In the genomic region with DNA sequence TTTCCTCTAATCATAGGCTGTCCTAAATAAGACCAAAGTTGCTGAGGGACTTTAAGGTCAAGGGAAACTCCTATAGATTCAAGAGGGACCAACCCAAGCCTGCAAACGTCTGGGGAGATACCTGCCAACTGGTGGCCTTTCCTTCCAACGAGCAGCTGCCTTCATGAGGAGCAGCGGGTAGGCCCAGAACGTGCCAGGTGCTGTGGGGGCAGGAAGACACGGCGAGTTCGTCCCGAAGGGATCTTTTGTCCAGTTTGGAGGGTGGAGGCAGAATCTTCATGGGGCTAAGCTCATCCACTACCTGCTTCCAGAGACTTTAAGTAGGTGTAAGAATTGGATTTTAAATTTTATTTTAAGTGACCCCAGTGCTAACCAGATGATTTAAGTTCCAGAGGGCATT, we compare ENCODE assay signal across 27 cellular contexts. TPM values are rescaled to one million over a fixed set of nuclear protein-coding genes. Genes with fewer than 3 reads are reported as not detected.
DNase-seq lines count a peak whose midpoint lies in the region; ATAC-seq and TF ChIP-seq lines count a peak whose summit lies in the region.
"Had no signal": no experiment of that assay in that cellular context is flagged by ENCODE, and none has a peak within 500 bp of the region (broad histone marks: within the 10 kb centered on the region; RNA-seq: fewer than 3 reads in every experiment).

No MANE protein-coding gene starts in this region.

- H3K79me2 ChIP-seq in osteoblast (ENCODE audit: insufficient read depth, low read length): no peaks in the 10 kb centered on the region

- no peak overlapping the region for H2AFZ ChIP-seq in osteoblast (ENCODE audit: low read length)

- no peaks in the 10 kb centered on the region for H3K27me3 ChIP-seq in osteoblast (ENCODE audit: insufficient read depth, low read length)
- no peaks in the 10 kb centered on the region for H3K27me3 ChIP-seq in upper lobe of right lung
- H3K27me3 ChIP-seq: BE2C, BLaER1 had no signal

- no peak overlapping the region for H3K4me2 ChIP-seq in osteoblast (ENCODE audit: insufficient read depth, low read length)
- H3K4me2 ChIP-seq: BLaER1 had no signal

- H3K4me3 ChIP-seq in osteoblast (ENCODE audit: insufficient read depth, low read length): no peak overlapping the region
- no peak overlapping the region for H3K4me3 ChIP-seq in upper lobe of right lung
- H3K4me3 ChIP-seq: BLaER1, GM12878 had no signal

- CTCF ChIA-PET in activated naive CD4-positive, alpha-beta T cell treated with anti-CD3 and anti-CD28 coated beads for 36 hours (lab: Charles Lee): interaction anchor here (0.5 to 3.1 kb wide), 4 partner anchors 9 to 58 kb away, joined by 3 to 12 read pairs (median 6); no protein-coding TSS in a partner anchor

- H3K9me3 Mint-ChIP-seq in activated naive CD4-positive, alpha-beta T cell treated with anti-CD3 and anti-CD28 coated beads for 36 hours: peaks cover 2% of the 10 kb centered on the region
- peaks cover 7 to 12% of the 10 kb centered on the region in 2 donors for H3K9me3 Mint-ChIP-seq in activated naive CD4-positive, alpha-beta T cell treated with anti-CD3 and anti-CD28 coated beads, Interleukin-2, amount 50 U/mL, for 72 hours
- H3K9me3 Mint-ChIP-seq: CD14-positive monocyte; CD4-positive, alpha-beta memory T cell; CD4-positive, CD25-positive, alpha-beta regulatory T cell; CD8-positive, alpha-beta memory T cell had no signal

- no peak overlapping the region for H3K4me3 Mint-ChIP-seq in activated naive CD4-positive, alpha-beta T cell treated with anti-CD3 and anti-CD28 coated beads for 36 hours
- H3K4me3 Mint-ChIP-seq: CD14-positive monocyte; CD4-positive, alpha-beta memory T cell; CD4-positive, CD25-positive, alpha-beta regulatory T cell; CD8-positive, alpha-beta memory T cell had no signal

- no peak for ATAC-seq in activated naive CD4-positive, alpha-beta T cell treated with anti-CD3 and anti-CD28 coated beads, Interleukin-2, amount 50 U/mL, for 72 hours
- ATAC-seq in upper lobe of right lung (no peak), GM21576 (IDR thresholded peaks at IDR 0.05; ENCODE audit: unreplicated experiment) (no peak)
- ATAC-seq: GM12878 had no signal

- no peaks in the 10 kb centered on the region for H3K4me1 ChIP-seq in osteoblast (ENCODE audit: insufficient read depth, low read length)
- no peaks in the 10 kb centered on the region for H3K4me1 ChIP-seq in upper lobe of right lung
- H3K4me1 ChIP-seq: BE2C had no signal

- H3K27ac Mint-ChIP-seq in activated naive CD4-positive, alpha-beta T cell treated with anti-CD3 and anti-CD28 coated beads for 36 hours: no peak overlapping the region
- no peak overlapping the region for H3K27ac Mint-ChIP-seq in activated naive CD4-positive, alpha-beta T cell treated with anti-CD3 and anti-CD28 coated beads, Interleukin-2, amount 50 U/mL, for 72 hours
- H3K27ac Mint-ChIP-seq: CD14-positive monocyte; CD4-positive, CD25-positive, alpha-beta regulatory T cell; CD8-positive, alpha-beta memory T cell had no signal

- H3K9me3 ChIP-seq in osteoblast (ENCODE audit: low read depth, low read length) (no peaks in the 10 kb centered on the region), upper lobe of right lung (no peaks in the 10 kb centered on the region)
- H3K9me3 ChIP-seq: BE2C, BLaER1 had no signal

- no peaks in the 10 kb centered on the region for H3K4me1 Mint-ChIP-seq in activated naive CD4-positive, alpha-beta T cell treated with anti-CD3 and anti-CD28 coated beads for 36 hours (ENCODE audit: low read depth)
- H3K4me1 Mint-ChIP-seq: CD14-positive monocyte; CD8-positive, alpha-beta memory T cell had no signal

- H3K36me3 Mint-ChIP-seq in activated naive CD4-positive, alpha-beta T cell treated with anti-CD3 and anti-CD28 coated beads for 36 hours (ENCODE audit: low read depth): no peaks in the 10 kb centered on the region
- H3K36me3 Mint-ChIP-seq in activated naive CD4-positive, alpha-beta T cell treated with anti-CD3 and anti-CD28 coated beads, Interleukin-2, amount 50 U/mL, for 72 hours: no peaks in the 10 kb centered on the region
- H3K36me3 Mint-ChIP-seq: CD14-positive monocyte; CD4-positive, alpha-beta memory T cell; CD4-positive, CD25-positive, alpha-beta regulatory T cell; CD8-positive, alpha-beta memory T cell had no signal

- no peak for TF ChIP-seq CTCF in osteoblast (IDR thresholded peaks at IDR 0.05; ENCODE audit: extremely low read depth, low read depth, low read length)
- TF ChIP-seq CTCF in upper lobe of right lung (IDR thresholded peaks at IDR 0.05): no peak

- DNase-seq in activated naive CD4-positive, alpha-beta T cell treated with anti-CD3 and anti-CD28 coated beads for 36 hours: peak; percentile 1
- DNase-seq in activated naive CD4-positive, alpha-beta T cell treated with anti-CD3 and anti-CD28 coated beads, Interleukin-2, amount 50 U/mL, for 72 hours (ENCODE audit: low spot score in 2 of 2): no peak
- DNase-seq in osteoblast (ENCODE audit: insufficient read length, low spot score, missing footprints): peak; percentile 29
- DNase-seq in upper lobe of right lung: peak; percentile 34
- DNase-seq in NCI-H345 treated with DMSO at 0.1 percent for 48 hours (lab: John Stamatoyannopoulos, UW; ENCODE audit: unreplicated experiment): no peak
- DNase-seq: 8988T; ACHN; BE2C; C1 segment of cervical spinal cord; CD4-positive, alpha-beta memory T cell; CD4-positive, CD25-positive, alpha-beta regulatory T cell; CD8-positive, alpha-beta memory T cell; COR-L47; DMS 273 treated with DMSO at 0.1 percent for 48 hours; DMS153; DMS53; DMS79; DND-41; EL; GDM1 had no signal

- no peaks in the 10 kb centered on the region for H3K27me3 Mint-ChIP-seq in activated naive CD4-positive, alpha-beta T cell treated with anti-CD3 and anti-CD28 coated beads for 36 hours (ENCODE audit: low read depth)
- H3K27me3 Mint-ChIP-seq: CD8-positive, alpha-beta memory T cell had no signal

- H3K36me3 ChIP-seq in osteoblast (ENCODE audit: insufficient read depth, low read length) (no peaks in the 10 kb centered on the region), upper lobe of right lung (no peaks in the 10 kb centered on the region)
- H3K36me3 ChIP-seq: BE2C, BLaER1 had no signal

- no peaks in the 10 kb centered on the region for H4K20me1 ChIP-seq in osteoblast (ENCODE audit: insufficient read depth, low read length)
- H4K20me1 ChIP-seq: BLaER1 had no signal

- intact Hi-C loops in activated naive CD4-positive, alpha-beta T cell treated with anti-CD3 and anti-CD28 coated beads for 36 hours (cut with micrococcal nuclease): no loop called here
- intact Hi-C loops in upper lobe of right lung (cut with DNase I): no loop called here

- H3K27ac ChIP-seq in osteoblast (ENCODE audit: low read depth, low read length): no peak overlapping the region
- no peak overlapping the region for H3K27ac ChIP-seq in upper lobe of right lung
- H3K27ac ChIP-seq: BLaER1 had no signal

RNA-seq across cellular contexts. Expression of gene SLC26A9, which starts 26.0 kb away (rescaled TPM):
- not detected for total RNA-seq in activated naive CD4-positive, alpha-beta T cell treated with anti-CD3 and anti-CD28 coated beads for 36 hours
- total RNA-seq in activated naive CD4-positive, alpha-beta T cell treated with anti-CD3 and anti-CD28 coated beads, Interleukin-2, amount 50 U/mL, for 72 hours: not detected
- not detected in 2 replicates for total RNA-seq in osteoblast
- 21.7 TPM for total RNA-seq in upper lobe of right lung
- total RNA-seq: A673; CD4-positive, alpha-beta memory T cell; CD4-positive, CD25-positive, alpha-beta regulatory T cell; CD8-positive, alpha-beta memory T cell; Daoy; G401 had no signal

RNA-seq across cellular contexts. Expression of gene RAB7B, which starts 34.0 kb away (rescaled TPM):
- total RNA-seq in activated naive CD4-positive, alpha-beta T cell treated with anti-CD3 and anti-CD28 coated beads for 36 hours: not detected
- not detected for total RNA-seq in activated naive CD4-positive, alpha-beta T cell treated with anti-CD3 and anti-CD28 coated beads, Interleukin-2, amount 50 U/mL, for 72 hours
- total RNA-seq in osteoblast: 7.6 and 7.7 TPM in 2 replicates
- total RNA-seq in upper lobe of right lung: 7.0 TPM
- total RNA-seq: CD4-positive, CD25-positive, alpha-beta regulatory T cell; GM12878 had no signal

RNA-seq across cellular contexts. Expression of gene CTSE, which starts 54.5 kb away (rescaled TPM):
- not detected for total RNA-seq in activated naive CD4-positive, alpha-beta T cell treated with anti-CD3 and anti-CD28 coated beads for 36 hours
- not detected for total RNA-seq in activated naive CD4-positive, alpha-beta T cell treated with anti-CD3 and anti-CD28 coated beads, Interleukin-2, amount 50 U/mL, for 72 hours
- not detected in 2 replicates for total RNA-seq in osteoblast
- 85.8 TPM for total RNA-seq in upper lobe of right lung
- total RNA-seq: CD4-positive, alpha-beta memory T cell; CD4-positive, CD25-positive, alpha-beta regulatory T cell; CD8-positive, alpha-beta memory T cell; Daoy; G401 had no signal

Comparison
In these comparisons a context has a peak if more than half of its experiments do, and no peak if none do; other contexts are left out.
1. DNase-seq: peak in activated naive CD4-positive, alpha-beta T cell treated with anti-CD3 and anti-CD28 coated beads for 36 hours (single experiment), osteoblast (single experiment) and upper lobe of right lung (single experiment); none in activated naive CD4-positive, alpha-beta T cell treated with anti-CD3 and anti-CD28 coated beads, Interleukin-2, amount 50 U/mL, for 72 hours (0 of 2) and NCI-H345 treated with DMSO at 0.1 percent for 48 hours (single experiment).
2. RNA of gene SLC26A9, which starts 26.0 kb away (total RNA-seq): 21.7 TPM in upper lobe of right lung (single experiment); not detected in activated naive CD4-positive, alpha-beta T cell treated with anti-CD3 and anti-CD28 coated beads for 36 hours, not detected in activated naive CD4-positive, alpha-beta T cell treated with anti-CD3 and anti-CD28 coated beads, Interleukin-2, amount 50 U/mL, for 72 hours and not detected in osteoblast; every median in the first group is over 10 times any median in the second.
3. RNA of gene CTSE, which starts 54.5 kb away (total RNA-seq): 85.8 TPM in upper lobe of right lung (single experiment); not detected in activated naive CD4-positive, alpha-beta T cell treated with anti-CD3 and anti-CD28 coated beads for 36 hours, not detected in activated naive CD4-positive, alpha-beta T cell treated with anti-CD3 and anti-CD28 coated beads, Interleukin-2, amount 50 U/mL, for 72 hours and not detected in osteoblast; every median in the first group is over 10 times any median in the second.